8 cellular contexts compared by ENCODE assay signal in the genomic region with DNA sequence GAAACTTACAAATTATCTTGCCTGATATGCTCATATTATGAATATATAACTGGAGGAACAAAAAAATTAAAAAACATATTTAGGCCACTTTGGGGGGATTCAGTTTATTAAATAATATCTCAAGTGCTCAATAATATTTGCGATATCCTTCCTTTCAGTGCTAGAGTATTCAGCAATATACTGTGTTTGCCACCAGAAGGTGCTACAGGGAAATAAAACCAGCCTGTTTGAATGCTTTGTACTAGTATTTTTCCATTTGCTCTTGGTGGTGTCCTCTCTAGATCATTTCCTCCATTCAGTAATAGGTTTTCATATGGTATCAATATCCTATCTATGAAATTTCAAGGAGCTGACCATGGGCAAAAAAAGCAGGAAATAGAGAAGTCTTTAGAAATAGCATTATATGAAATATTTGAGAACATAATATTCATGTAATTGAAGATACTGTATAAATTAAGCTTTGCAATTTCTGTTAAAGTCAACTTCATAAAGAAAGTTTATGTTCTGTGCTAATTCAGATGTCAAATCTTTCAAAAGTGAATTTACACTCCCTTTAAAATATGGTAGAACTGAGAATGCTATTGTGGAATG.
DNase-seq lines count a peak whose midpoint lies in the region; ATAC-seq and TF ChIP-seq lines count a peak whose summit lies in the region.

No MANE protein-coding gene starts in this region.

- no peak overlapping the region for H2AFZ ChIP-seq in mammary epithelial cell (ENCODE audit: low read depth, low read length)

- no peak overlapping the region for H3K9ac ChIP-seq in mammary epithelial cell (ENCODE audit: insufficient read depth, low read length)

- no peaks in the 10 kb centered on the region for H3K9me3 ChIP-seq in mammary epithelial cell (replicated peaks; ENCODE audit: insufficient read depth, low read length)
- H3K9me3 ChIP-seq in right lobe of liver = no peaks in the 10 kb centered on the region

- CTCF ChIA-PET in mammary epithelial cell (lab: Charles Lee; ENCODE audit: low non-redundant PET) = no interaction called here

- TF ChIP-seq POLR2A in right lobe of liver (IDR thresholded peaks at IDR 0.05) = no peak

- in situ Hi-C loops in mammary epithelial cell (cut with MboI; ENCODE audit: low sequenced_read_pairs in 2 of 2) = loop anchor here in 1 of 2 donors (10.0 kb wide), 1 partner anchor 200 kb away; no protein-coding TSS in a partner anchor

- no peaks in the 10 kb centered on the region for H3K4me1 Mint-ChIP-seq in activated naive CD8-positive, alpha-beta T cell treated with anti-CD3 and anti-CD28 coated beads, Interleukin-2, amount 50 U/mL, for 24 hours

- intact Hi-C loops in mammary epithelial cell (cut with micrococcal nuclease) (loop anchor here (1.0 kb wide), 1 partner anchor 201 kb away; no protein-coding TSS in a partner anchor), right lobe of liver (cut with DNase I) (loop anchor here (5.0 to 10.0 kb wide), 2 partner anchors 200 to 203 kb away; no protein-coding TSS in a partner anchor)

- no peaks in the 10 kb centered on the region for H3K36me3 Mint-ChIP-seq in activated naive CD8-positive, alpha-beta T cell treated with anti-CD3 and anti-CD28 coated beads, Interleukin-2, amount 50 U/mL, for 24 hours (ENCODE audit: low read depth)

- ATAC-seq in HG02870 (IDR thresholded peaks at IDR 0.05; ENCODE audit: unreplicated experiment) (peak; percentile 76), right lobe of liver (peak; percentile 78 to 92 (median 82)), GM21515 (IDR thresholded peaks at IDR 0.05; ENCODE audit: unreplicated experiment) (no peak)
- ATAC-seq in activated naive CD8-positive, alpha-beta T cell treated with anti-CD3 and anti-CD28 coated beads, Interleukin-2, amount 50 U/mL, for 24 hours = no peak

- H3K27ac ChIP-seq in mammary epithelial cell (ENCODE audit: insufficient read depth, low read depth, low read length) = no peak overlapping the region
- H3K27ac ChIP-seq in right lobe of liver = no peak overlapping the region

- no peak overlapping the region for H3K4me2 ChIP-seq in mammary epithelial cell (ENCODE audit: insufficient read depth, low read depth, low read length)

- dilution Hi-C loops in mammary epithelial cell (cut with HindIII; ENCODE audit: low sequenced_read_pairs) = loop anchor here (10.0 kb wide), 1 partner anchor 190 kb away; no protein-coding TSS in a partner anchor

- DNase-seq in ELR (ENCODE audit: low read depth) (peak; percentile 51), NCI-H345 (lab: John Stamatoyannopoulos, UW) (peak; percentile 51), mammary epithelial cell (peak; percentile 25), right lobe of liver (no peak), GOT3 (lab: John Stamatoyannopoulos, UW) (no peak)
- no peak for DNase-seq in activated naive CD8-positive, alpha-beta T cell treated with anti-CD3 and anti-CD28 coated beads, Interleukin-2, amount 50 U/mL, for 24 hours

- H3K36me3 ChIP-seq in mammary epithelial cell (ENCODE audit: insufficient read depth, low read length) (no peaks in the 10 kb centered on the region), right lobe of liver (no peaks in the 10 kb centered on the region)

- H3K27me3 ChIP-seq in mammary epithelial cell (ENCODE audit: insufficient read depth, low read length) = no peaks in the 10 kb centered on the region
- peaks cover 0 to 4% of the 10 kb centered on the region in 2 donors for H3K27me3 ChIP-seq in right lobe of liver

- BruUV-seq in mammary epithelial cell (replicated peaks; lab: Mats Ljungman, UMichigan) = no TSS peak

- no peaks in the 10 kb centered on the region for H4K20me1 ChIP-seq in mammary epithelial cell (ENCODE audit: insufficient read depth, low read length)

- no peaks in the 10 kb centered on the region for H3K27me3 Mint-ChIP-seq in activated naive CD8-positive, alpha-beta T cell treated with anti-CD3 and anti-CD28 coated beads, Interleukin-2, amount 50 U/mL, for 24 hours

- H3K4me3 Mint-ChIP-seq in activated naive CD8-positive, alpha-beta T cell treated with anti-CD3 and anti-CD28 coated beads, Interleukin-2, amount 50 U/mL, for 24 hours = no peak overlapping the region

- TF ChIP-seq CTCF in mammary epithelial cell (conservative IDR thresholded peaks at IDR 0.05 in 1 of 2, IDR thresholded peaks at IDR 0.05 in 1 of 2; ENCODE audit: extremely low read depth in 1 of 2, insufficient read depth in 1 of 2, low read depth in 1 of 2, low read length in 2 of 2) = peak; percentile 71 to 72
- TF ChIP-seq CTCF in right lobe of liver (IDR thresholded peaks at IDR 0.05) = peak; percentile 61 to 89 (median 64)

- H3K4me1 ChIP-seq in mammary epithelial cell (ENCODE audit: insufficient read depth, low read length) (peaks cover 9% of the 10 kb centered on the region), right lobe of liver (no peaks in the 10 kb centered on the region)

- 100% methylated on average over 1 of the region's 1 CpG for WGBS in mammary epithelial cell (ENCODE audit: low coverage, missing lambda C conversion rate)
- WGBS in right lobe of liver (ENCODE audit: insufficient coverage, low coverage, low lambda C conversion rate, missing lambda C conversion rate) = 22% methylated on average over 1 of the region's 1 CpG

- H3K9me3 Mint-ChIP-seq in activated naive CD8-positive, alpha-beta T cell treated with anti-CD3 and anti-CD28 coated beads, Interleukin-2, amount 50 U/mL, for 24 hours = no peaks in the 10 kb centered on the region

- no peaks in the 10 kb centered on the region for H3K79me2 ChIP-seq in mammary epithelial cell (ENCODE audit: insufficient read depth, low read length)

- H3K4me3 ChIP-seq in mammary epithelial cell (replicated peaks in 1 of 3; ENCODE audit: insufficient read depth in 1 of 3, low read depth in 2 of 3, low read length in 3 of 3) = no peak overlapping the region
- H3K4me3 ChIP-seq in right lobe of liver = no peak overlapping the region

- H3K27ac Mint-ChIP-seq in activated naive CD8-positive, alpha-beta T cell treated with anti-CD3 and anti-CD28 coated beads, Interleukin-2, amount 50 U/mL, for 24 hours = no peak overlapping the region

Comparison
In these comparisons a context has a peak if more than half of its experiments do, and no peak if none do; other contexts are left out.
1. DNase-seq: peak in ELR (single experiment), NCI-H345 (single experiment) and mammary epithelial cell (single experiment); none in right lobe of liver (0 of 3), GOT3 (single experiment) and activated naive CD8-positive, alpha-beta T cell treated with anti-CD3 and anti-CD28 coated beads, Interleukin-2, amount 50 U/mL, for 24 hours (single experiment).
2. ATAC-seq: peak in HG02870 (single experiment) and right lobe of liver (4 of 4); none in activated naive CD8-positive, alpha-beta T cell treated with anti-CD3 and anti-CD28 coated beads, Interleukin-2, amount 50 U/mL, for 24 hours (single experiment) and GM21515 (single experiment).